23 cellular contexts compared by ENCODE assay signal in the genomic region with DNA sequence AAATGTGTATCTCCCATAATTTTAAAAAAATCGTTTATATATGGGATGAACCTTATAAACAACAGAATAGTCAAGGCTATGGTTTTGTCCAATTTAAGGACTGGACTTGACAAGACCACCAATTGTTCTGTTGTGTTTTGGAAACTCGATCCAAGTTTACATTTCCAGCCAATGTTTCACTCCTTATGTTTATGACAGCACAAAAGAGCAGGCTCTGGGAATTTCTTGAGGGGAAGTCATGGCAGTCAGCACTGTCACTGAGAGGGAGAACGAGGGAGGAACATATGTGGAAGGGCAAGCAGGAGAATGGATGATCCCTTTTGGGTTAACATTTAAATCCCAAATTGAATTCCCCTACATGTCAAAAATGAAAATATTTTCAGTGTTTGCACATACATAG.
DNase-seq lines count a peak whose midpoint lies in the region; ATAC-seq, FAIRE-seq and TF ChIP-seq lines count a peak whose summit lies in the region.
"Had no signal": no experiment of that assay in that cellular context is flagged by ENCODE, and none has a peak within 500 bp of the region (broad histone marks: within the 10 kb centered on the region; RNA-seq: fewer than 3 reads in every experiment).

No MANE protein-coding gene starts in this region.

- H3K27me3 ChIP-seq in AG04450 (ENCODE audit: control insufficient read depth, insufficient read depth, low read length): no peaks in the 10 kb centered on the region
- H3K27me3 ChIP-seq in IMR-90 (ENCODE audit: control insufficient read depth, insufficient read depth, low read length): no peaks in the 10 kb centered on the region
- H3K27me3 ChIP-seq: BE2C had no signal

- peak; percentile 83 for ATAC-seq in IMR-90 (ENCODE audit: low read depth)
- no peak for ATAC-seq in HG02763 (IDR thresholded peaks at IDR 0.05; ENCODE audit: unreplicated experiment)
- ATAC-seq: A549 had no signal

- intact Hi-C loops in IMR-90 (cut with micrococcal nuclease): no loop called here

- in situ Hi-C loops in IMR-90 (cut with MboI; ENCODE audit: low sequenced_read_pairs): no loop called here

- H3K4me2 ChIP-seq in IMR-90 (ENCODE audit: low read depth, low read length): peak overlapping the region; percentile 28
- H3K4me2 ChIP-seq: A549 had no signal

- H3K18ac ChIP-seq in IMR-90 (ENCODE audit: low read depth, low read length): no peak overlapping the region

- TF ChIP-seq RAD21 in IMR-90 (IDR thresholded peaks at IDR 0.05; ENCODE audit: low read length): no peak

- no peak overlapping the region for H4K8ac ChIP-seq in IMR-90 (ENCODE audit: low read depth in 2 of 2, low read length in 2 of 2)

- WGBS in IMR-90 (ENCODE audit: extremely low coverage in 2 of 2, insufficient read length in 1 of 2), 2 experiments: no CpG with 5 or more reads among the region's 3 CpGs

- H4K91ac ChIP-seq in IMR-90 (ENCODE audit: insufficient read depth, low read depth, low read length): no peak overlapping the region

- H2AK5ac ChIP-seq in IMR-90 (ENCODE audit: low read depth, low read length): no peak overlapping the region

- no peaks in the 10 kb centered on the region for H3K36me3 ChIP-seq in IMR-90 (ENCODE audit: control insufficient read depth, insufficient read depth, low read length)
- H3K36me3 ChIP-seq: BE2C had no signal

- H3K9me3 Mint-ChIP-seq in type B pancreatic cell: no peaks in the 10 kb centered on the region
- H3K9me3 Mint-ChIP-seq: H9 had no signal

- no peak overlapping the region for H4K5ac ChIP-seq in IMR-90 (ENCODE audit: low read depth, low read length)

- TF ChIP-seq CTCF in AG04450 (IDR thresholded peaks at IDR 0.05; ENCODE audit: low read depth, low read length) (no peak), IMR-90 (conservative IDR thresholded peaks at IDR 0.05; ENCODE audit: low read depth, low read length) (no peak), fibroblast of villous mesenchyme (IDR thresholded peaks at IDR 0.05; ENCODE audit: insufficient read depth, low read depth, low read length) (no peak), type B pancreatic cell (conservative IDR thresholded peaks at IDR 0.05) (no peak)

- H3K4ac ChIP-seq in IMR-90 (ENCODE audit: low read depth, low read length): no peak overlapping the region

- no peak overlapping the region for H2BK120ac ChIP-seq in IMR-90 (ENCODE audit: low read depth, low read length)

- no peak overlapping the region for H3K27ac Mint-ChIP-seq in type B pancreatic cell
- H3K27ac Mint-ChIP-seq: CD4-positive, CD25-positive, alpha-beta regulatory T cell; CD8-positive, alpha-beta memory T cell; H9 had no signal

- no peak overlapping the region for H2AFZ ChIP-seq in IMR-90 (replicated peaks; ENCODE audit: low read length, poor library complexity)

- H2BK15ac ChIP-seq in IMR-90 (ENCODE audit: low read depth, low read length): no peak overlapping the region

- dilution Hi-C loops in IMR-90 (cut with HindIII; ENCODE audit: low sequenced_read_pairs, unreplicated experiment): no loop called here

- DNase-seq in AG04450 (ENCODE audit: low read depth, low spot score): peak; percentile 36
- DNase-seq in IMR-90: peak; percentile 76
- DNase-seq in T1000 (lab: John Stamatoyannopoulos, UW): peak; percentile 19
- DNase-seq in fibroblast of villous mesenchyme (ENCODE audit: low read depth): peak; percentile 45
- DNase-seq in type B pancreatic cell (ENCODE audit: extremely low spot score, unreplicated experiment): no peak
- DNase-seq in GM12891 (ENCODE audit: insufficient read length, low spot score): no peak
- DNase-seq in NAMALWA (ENCODE audit: low spot score): no peak
- DNase-seq: BE2C; C1 segment of cervical spinal cord; CD4-positive, CD25-positive, alpha-beta regulatory T cell; CD8-positive, alpha-beta memory T cell; COR-L47; DMS 273 treated with DMSO at 0.1 percent for 48 hours; DMS53; DND-41; H9 had no signal

- no peak overlapping the region for H2BK5ac ChIP-seq in IMR-90 (ENCODE audit: low read depth, low read length, poor library complexity, severe bottlenecking)

- peaks cover 2% of the 10 kb centered on the region; the same call in 1 of the 2 replicates for H4K20me1 ChIP-seq in IMR-90 (ENCODE audit: insufficient read depth, low read length)

- H3K4me1 ChIP-seq in IMR-90 (ENCODE audit: control insufficient read depth, insufficient read depth, low read length): peaks cover 9% of the 10 kb centered on the region
- H3K4me1 ChIP-seq: A549 had no signal

- H2AK9ac ChIP-seq in IMR-90 (replicated peaks; ENCODE audit: low read depth, low read length, poor library complexity): no peak overlapping the region

- H3K9ac ChIP-seq in IMR-90 (ENCODE audit: low read depth, low read length): no peak overlapping the region

- no peak overlapping the region for H3K14ac ChIP-seq in IMR-90 (replicated peaks; ENCODE audit: low read depth, low read length)

- H3K36me3 Mint-ChIP-seq in type B pancreatic cell: no peaks in the 10 kb centered on the region
- H3K36me3 Mint-ChIP-seq: CD4-positive, CD25-positive, alpha-beta regulatory T cell; CD8-positive, alpha-beta memory T cell had no signal

- H2BK20ac ChIP-seq in IMR-90 (ENCODE audit: low read depth, low read length): no peak overlapping the region

- POLR2A ChIA-PET in AG04450 (lab: Yijun Ruan, JAX): no interaction called here
- POLR2A ChIA-PET in IMR-90 (lab: Charles Lee; ENCODE audit: unreplicated experiment): no interaction called here

- H3K56ac ChIP-seq in IMR-90 (ENCODE audit: extremely low read depth, insufficient read depth, low read length): no peak overlapping the region

- H3K4me1 Mint-ChIP-seq in type B pancreatic cell (ENCODE audit: unreplicated experiment): peaks cover 8% of the 10 kb centered on the region
- H3K4me1 Mint-ChIP-seq: CD4-positive, CD25-positive, alpha-beta regulatory T cell; CD8-positive, alpha-beta memory T cell had no signal

- H3K9me3 ChIP-seq in AG04450 (ENCODE audit: control insufficient read depth, insufficient read depth, low read length): no peaks in the 10 kb centered on the region
- H3K9me3 ChIP-seq in IMR-90 (ENCODE audit: control insufficient read depth, insufficient read depth, low read length): no peaks in the 10 kb centered on the region
- H3K9me3 ChIP-seq: A549 had no signal

- peaks cover 8% of the 10 kb centered on the region for H3K9me1 ChIP-seq in IMR-90 (ENCODE audit: insufficient read depth, low read length)

- H3K4me3 ChIP-seq in AG04450 (ENCODE audit: low read depth, low read length): no peak overlapping the region
- no peak overlapping the region for H3K4me3 ChIP-seq in IMR-90 (ENCODE audit: insufficient read depth, low read depth, low read length)
- no peak overlapping the region for H3K4me3 ChIP-seq in fibroblast of villous mesenchyme (ENCODE audit: low read depth, low read length)
- H3K4me3 ChIP-seq: A549 had no signal

- H3K27me3 Mint-ChIP-seq in type B pancreatic cell: no peaks in the 10 kb centered on the region
- H3K27me3 Mint-ChIP-seq: CD4-positive, CD25-positive, alpha-beta regulatory T cell had no signal

- CTCF ChIA-PET in AG04450 (lab: Charles Lee) (no interaction called here), IMR-90 (lab: Yijun Ruan, JAX) (no interaction called here)

- H3K23ac ChIP-seq in IMR-90 (ENCODE audit: low read depth, low read length): no peak overlapping the region

- no peak overlapping the region for H3K4me3 Mint-ChIP-seq in type B pancreatic cell
- H3K4me3 Mint-ChIP-seq: CD4-positive, CD25-positive, alpha-beta regulatory T cell; CD8-positive, alpha-beta memory T cell; H9 had no signal

- BruUV-seq in IMR-90 (replicated peaks; lab: Mats Ljungman, UMichigan): no TSS peak

- peaks cover 7 to 8% of the 10 kb centered on the region in 2 experiments for H3K79me1 ChIP-seq in IMR-90 (ENCODE audit: low read depth in 1 of 2, low read length in 2 of 2)

- no peak overlapping the region for H3K27ac ChIP-seq in AG04450 (ENCODE audit: low read depth, low read length)
- no peak overlapping the region for H3K27ac ChIP-seq in IMR-90 (ENCODE audit: insufficient read depth, low read length)
- H3K27ac ChIP-seq: 22Rv1, A549 had no signal

- no peak for FAIRE-seq in GM12891 (lab: Jason Lieb, UNC)
- FAIRE-seq: A549, G401.6, GM12892, GM18507, H1 had no signal

- TF ChIP-seq POLR2A in IMR-90 (IDR thresholded peaks at IDR 0.05; ENCODE audit: low read depth, low read length) (no peak), GM12891 (IDR thresholded peaks at IDR 0.05; ENCODE audit: low read depth, low read length) (no peak)

TF ChIP-seq in IMR-90, 13 proteins besides CTCF, POLR2A, EP300 and RAD21 (continues in another document):
- no peak for TF ChIP-seq RCOR1 (IDR thresholded peaks at IDR 0.05; ENCODE audit: insufficient replicate concordance, low read length)
- TF ChIP-seq ELK1 (IDR thresholded peaks at IDR 0.05; ENCODE audit: borderline replicate concordance, low read depth, low read length): no peak
- TF ChIP-seq FOS (IDR thresholded peaks at IDR 0.05; ENCODE audit: low read depth, low read length): no peak
- no peak for TF ChIP-seq SMC3 (IDR thresholded peaks at IDR 0.05; ENCODE audit: low read depth, low read length)
- TF ChIP-seq MAFK (IDR thresholded peaks at IDR 0.05; ENCODE audit: low read depth, low read length): no peak

TF ChIP-seq in GM12891, 5 proteins besides CTCF, POLR2A, EP300 and RAD21:
- no peak for TF ChIP-seq PAX5 (IDR thresholded peaks at IDR 0.05; ENCODE audit: insufficient read depth, low read length, severe bottlenecking)
- no peak for TF ChIP-seq TAF1 (IDR thresholded peaks at IDR 0.05; ENCODE audit: low read depth, low read length)
- TF ChIP-seq POLR2AphosphoS5 (IDR thresholded peaks at IDR 0.05; ENCODE audit: low read depth, low read length): no peak
- TF ChIP-seq SPI1 (IDR thresholded peaks at IDR 0.05; ENCODE audit: low read depth, low read length): no peak

Comparison
In these comparisons a context has a peak if more than half of its experiments do, and no peak if none do; other contexts are left out.
1. DNase-seq: peak in AG04450 (single experiment), IMR-90 (single experiment), T1000 (single experiment) and fibroblast of villous mesenchyme (single experiment); none in type B pancreatic cell (single experiment), GM12891 (single experiment) and NAMALWA (single experiment).